Comparison of ENCODE assay signal across 6 cellular contexts in genomic region chr19:35775046-35775297, GRCh38. TPM values are rescaled to one million over a fixed set of nuclear protein-coding genes. Genes with fewer than 3 reads are reported as not detected.
A peak's percentile ranks its signal among the peaks of the same experiment; 100 is the strongest.
DNase-seq lines count a peak whose midpoint lies in the region; ATAC-seq, FAIRE-seq and TF ChIP-seq lines count a peak whose summit lies in the region.

No MANE protein-coding gene starts in this region.

- H3K4me1 Mint-ChIP-seq in nephron, result peaks cover 27% of the 10 kb centered on the region

- no peaks in the 10 kb centered on the region for H3K79me2 ChIP-seq in GM12878 (ENCODE audit: control insufficient read depth, insufficient read depth, low read length)

- no peaks in the 10 kb centered on the region for H3K4me1 ChIP-seq in GM12878 (ENCODE audit: control insufficient read depth, insufficient read depth, low read length)

- H3K27me3 Mint-ChIP-seq in nephron (ENCODE audit: low read depth), result no peaks in the 10 kb centered on the region

- no peak overlapping the region for H3K27ac ChIP-seq in GM12878 (ENCODE audit: control insufficient read depth, insufficient read depth)

- in situ Hi-C loops in GM12878 (cut with MboI), result no loop called here

- SMC1A ChIA-PET in GM12878 (lab: Charles Lee; ENCODE audit: uncharacterized antibody, unreplicated experiment), result no interaction called here

- no peak for TF ChIP-seq CTCF in GM12878 (IDR thresholded peaks at IDR 0.05 in 2 of 3, conservative IDR thresholded peaks at IDR 0.05 in 1 of 3; ENCODE audit: control insufficient read depth in 2 of 3, extremely low read depth in 1 of 3, insufficient read depth in 1 of 3, low read depth in 3 of 3, low read length in 3 of 3)
- no peak for TF ChIP-seq CTCF in nephron (IDR thresholded peaks at IDR 0.05; ENCODE audit: unreplicated experiment in 3 of 3)

- peak overlapping the region; percentile 86 for H3K4me2 ChIP-seq in GM12878 (ENCODE audit: control insufficient read depth, insufficient read depth)

- intact Hi-C loops in GM12878 (cut with micrococcal nuclease; ENCODE audit: unreplicated experiment), result no loop called here

- ATAC-seq in GM21619 (IDR thresholded peaks at IDR 0.05; ENCODE audit: unreplicated experiment) (peak; percentile 11), GM12878 (no peak)

- no peak for FAIRE-seq in GM12878 (lab: Jason Lieb, UNC)

- 51% methylated on average over 9 of the region's 9 CpGs for WGBS in GM12878 (ENCODE audit: insufficient coverage, insufficient replicate concordance, low lambda C conversion rate, missing lambda C conversion rate)

- no peaks in the 10 kb centered on the region for H4K20me1 ChIP-seq in GM12878 (ENCODE audit: control insufficient read depth, insufficient read depth)

- BruUV-seq in GM12878 (replicated peaks; lab: Mats Ljungman, UMichigan), result no TSS peak

- TF ChIP-seq EP300 in GM12878 (IDR thresholded peaks at IDR 0.05; ENCODE audit: borderline replicate concordance in 1 of 2, control insufficient read depth in 1 of 2, low read depth in 2 of 2, low read length in 2 of 2), result no peak

- no peak for TF ChIP-seq RAD21 in GM12878 (IDR thresholded peaks at IDR 0.05; ENCODE audit: insufficient read depth, low read depth, low read length)

- no peak overlapping the region for H3K9ac ChIP-seq in GM12878 (ENCODE audit: control insufficient read depth, insufficient read depth, low read length)

- CTCF ChIA-PET in GM12878 (lab: Yijun Ruan, JAX), result no interaction called here

- H3K27me3 ChIP-seq in GM12878 (replicated peaks in 1 of 2; ENCODE audit: control insufficient read depth in 2 of 2, insufficient read depth in 2 of 2, low read length in 1 of 2), result no peaks in the 10 kb centered on the region

- H3K4me3 Mint-ChIP-seq in nephron, result peak overlapping the region; percentile 89 to 94 (median 92)

- H3K4me3 ChIP-seq in GM12878, result no peak overlapping the region

- peak overlapping the region; percentile 59 for H2AFZ ChIP-seq in GM12878 (ENCODE audit: control insufficient read depth, low read depth, low read length)

- POLR2A ChIA-PET in GM12878 (lab: Charles Lee), result no interaction called here

- H3K36me3 ChIP-seq in GM12878 (ENCODE audit: control insufficient read depth in 2 of 2, insufficient read depth in 2 of 2, low read length in 1 of 2), result no peaks in the 10 kb centered on the region; a peak in 1 of 4 replicates

- H3K36me3 Mint-ChIP-seq in nephron (ENCODE audit: low read depth), result peaks cover 12% of the 10 kb centered on the region

- RAD21 ChIA-PET in GM12878 (lab: Charles Lee; ENCODE audit: unreplicated experiment), result no interaction called here

- no peaks in the 10 kb centered on the region for H3K9me3 Mint-ChIP-seq in nephron

- H3K9me3 ChIP-seq in GM12878 (replicated peaks; ENCODE audit: control insufficient read depth, insufficient read depth, low read length), result no peaks in the 10 kb centered on the region

- TF ChIP-seq POLR2A in GM12878 (IDR thresholded peaks at IDR 0.05; ENCODE audit: low read depth, low read length), result no peak
- no peak for TF ChIP-seq POLR2A in erythroblast (IDR thresholded peaks at IDR 0.05; ENCODE audit: low read length)

- H3K27ac Mint-ChIP-seq in nephron, result no peak overlapping the region

- DNase-seq in GM12878 (ENCODE audit: low read depth, low spot score) (no peak), erythroblast (lab: John Stamatoyannopoulos, UW) (no peak), amniotic stem cell (lab: John Stamatoyannopoulos, UW) (no peak), NCI-H1436 treated with DMSO at 0.1 percent for 48 hours (lab: John Stamatoyannopoulos, UW) (no peak)

RNA-seq across cellular contexts. Expression of gene ARHGAP33, which starts 0.4 kb away (rescaled TPM):
- total RNA-seq in GM12878 (2013; cell fraction: nucleolus; rRNA removed), result 37.1 and 46.1 TPM in 2 replicates
- total RNA-seq in GM12878 (2014; rRNA removed) (2.1 and 2.9 TPM in 2 replicates), GM12878 (2014; rRNA removed; fragmentation: Illumina TruSeq; extraction: Trizol) (0.55 and 0.76 TPM in 2 replicates), GM12878 (2021) (19.3 and 22.3 TPM in 2 replicates)
- 35.3 TPM for polyA plus RNA-seq in GM12878 (2011; ENCODE audit: low read depth)
- polyA plus RNA-seq in GM12878 (2011; rRNA removed) (1.2 and 1.8 TPM in 2 replicates), GM12878 (2014; fragmentation: Illumina TruSeq; extraction: Trizol) (1.3 and 3.2 TPM in 2 replicates), GM12878 (2014; fragmentation: Nextera tagmentation; extraction: Ambion mirVana) (under 1 TPM in 1 of 2 experiments, not detected in 1; 0.05 TPM), GM12878 (2014; rRNA removed) (20.0 and 22.9 TPM in 2 replicates), GM12878 (2016; fragmentation: Nextera tagmentation; extraction: Ambion mirVana) (1 to 10 TPM; 2.3 to 2.6 TPM)
- 2.7 and 3.1 TPM in 2 replicates for polyA plus RNA-seq in GM12878 (2011; cell fraction: cytosol; rRNA removed)
- 137 and 211 TPM in 2 replicates for polyA plus RNA-seq in GM12878 (2011; cell fraction: nucleus; rRNA removed)
- polyA plus RNA-seq in GM12878 (2012), result 22.5 and 43.9 TPM in 2 replicates
- polyA minus RNA-seq in GM12878 (2011; rRNA and poly(A)+ RNA removed), result 2.7 and 11.0 TPM in 2 replicates
- 1.2 and 3.4 TPM in 2 replicates for polyA minus RNA-seq in GM12878 (2011; cell fraction: cytosol; rRNA and poly(A)+ RNA removed)
- 17.7 and 29.2 TPM in 2 replicates for polyA minus RNA-seq in GM12878 (2011; cell fraction: nucleus; rRNA and poly(A)+ RNA removed)

RNA-seq across cellular contexts. Expression of gene PROSER3, which starts 17.0 kb away (rescaled TPM):
- 34.1 and 36.3 TPM in 2 replicates for total RNA-seq in GM12878 (2013; cell fraction: nucleolus; rRNA removed)
- total RNA-seq in GM12878 (2014; rRNA removed) (3.7 and 5.9 TPM in 2 replicates), GM12878 (2014; rRNA removed; fragmentation: Illumina TruSeq; extraction: Trizol) (4.8 and 5.2 TPM in 2 replicates), GM12878 (2021) (24.0 and 25.1 TPM in 2 replicates)
- polyA plus RNA-seq in GM12878 (2011; ENCODE audit: low read depth), result 9.9 TPM
- polyA plus RNA-seq in GM12878 (2011; rRNA removed) (4.1 and 5.3 TPM in 2 replicates), GM12878 (2014; fragmentation: Illumina TruSeq; extraction: Trizol) (12.3 and 17.2 TPM in 2 replicates), GM12878 (2014; fragmentation: Nextera tagmentation; extraction: Ambion mirVana) (under 1 TPM; 0.85 to 0.86 TPM), GM12878 (2014; rRNA removed) (14.0 and 15.6 TPM in 2 replicates), GM12878 (2016; fragmentation: Nextera tagmentation; extraction: Ambion mirVana) (10 to 100 TPM; 14.2 to 14.6 TPM)
- polyA plus RNA-seq in GM12878 (2011; cell fraction: cytosol; rRNA removed), result 7.9 and 10.1 TPM in 2 replicates
- polyA plus RNA-seq in GM12878 (2011; cell fraction: nucleus; rRNA removed), result 28.4 and 37.4 TPM in 2 replicates
- 12.3 and 13.0 TPM in 2 replicates for polyA plus RNA-seq in GM12878 (2012)
- 8.9 and 19.5 TPM in 2 replicates for polyA minus RNA-seq in GM12878 (2011; rRNA and poly(A)+ RNA removed)
- polyA minus RNA-seq in GM12878 (2011; cell fraction: cytosol; rRNA and poly(A)+ RNA removed), result 10.7 and 13.3 TPM in 2 replicates
- 9.4 and 15.2 TPM in 2 replicates for polyA minus RNA-seq in GM12878 (2011; cell fraction: nucleus; rRNA and poly(A)+ RNA removed)

RNA-seq across cellular contexts. Expression of gene HSPB6, which starts 18.1 kb away (rescaled TPM):
- total RNA-seq in GM12878 (2013; cell fraction: nucleolus; rRNA removed), result 0.52 TPM in 1 of 2 replicates, not detected in the other
- not detected in 2 replicates for total RNA-seq in GM12878 (2014; rRNA removed)
- not detected in 2 replicates for total RNA-seq in GM12878 (2014; rRNA removed; fragmentation: Illumina TruSeq; extraction: Trizol)
- total RNA-seq in GM12878 (2021), result 0.51 and 1.6 TPM in 2 replicates
- not detected for polyA plus RNA-seq in GM12878 (2011; ENCODE audit: low read depth)
- 0.12 and 0.20 TPM in 2 replicates for polyA plus RNA-seq in GM12878 (2011; rRNA removed)
- polyA plus RNA-seq in GM12878 (2011; cell fraction: cytosol; rRNA removed), result 0.15 and 0.28 TPM in 2 replicates
- polyA plus RNA-seq in GM12878 (2011; cell fraction: nucleus; rRNA removed), result 0.60 and 1.5 TPM in 2 replicates
- polyA plus RNA-seq in GM12878 (2012), result 0.10 and 0.20 TPM in 2 replicates
- 0.13 and 0.16 TPM in 2 replicates for polyA plus RNA-seq in GM12878 (2014; fragmentation: Illumina TruSeq; extraction: Trizol)
- not detected for polyA plus RNA-seq in GM12878 (2014; fragmentation: Nextera tagmentation; extraction: Ambion mirVana)
- polyA plus RNA-seq in GM12878 (2014; rRNA removed), result 0.09 TPM in 1 of 2 replicates, not detected in the other
- polyA plus RNA-seq in GM12878 (2016; fragmentation: Nextera tagmentation; extraction: Ambion mirVana), result under 1 TPM; 0.52 TPM
- not detected in 2 replicates for polyA minus RNA-seq in GM12878 (2011; rRNA and poly(A)+ RNA removed)
- 0.80 TPM in 1 of 2 replicates, not detected in the other for polyA minus RNA-seq in GM12878 (2011; cell fraction: cytosol; rRNA and poly(A)+ RNA removed)
- 0.36 and 0.77 TPM in 2 replicates for polyA minus RNA-seq in GM12878 (2011; cell fraction: nucleus; rRNA and poly(A)+ RNA removed)

RNA-seq across cellular contexts. Expression of gene LIN37, which starts 26.6 kb away (rescaled TPM):
- 7.8 and 11.3 TPM in 2 replicates for total RNA-seq in GM12878 (2013; cell fraction: nucleolus; rRNA removed)
- total RNA-seq in GM12878 (2014; rRNA removed) (6.0 and 6.9 TPM in 2 replicates), GM12878 (2014; rRNA removed; fragmentation: Illumina TruSeq; extraction: Trizol) (7.4 and 10.9 TPM in 2 replicates), GM12878 (2021) (6.8 and 7.4 TPM in 2 replicates)
- polyA plus RNA-seq in GM12878 (2011; ENCODE audit: low read depth), result 4.2 TPM
- polyA plus RNA-seq in GM12878 (2011; rRNA removed) (4.0 and 5.1 TPM in 2 replicates), GM12878 (2014; fragmentation: Illumina TruSeq; extraction: Trizol) (2.8 and 8.2 TPM in 2 replicates), GM12878 (2014; fragmentation: Nextera tagmentation; extraction: Ambion mirVana) (1 to 10 TPM in 1 of 2 experiments, under 1 TPM in 1; 0.69 to 3.3 TPM), GM12878 (2014; rRNA removed) (7.7 and 11.2 TPM in 2 replicates), GM12878 (2016; fragmentation: Nextera tagmentation; extraction: Ambion mirVana) (10 to 100 TPM; 10.1 to 11.9 TPM)
- 8.5 and 11.6 TPM in 2 replicates for polyA plus RNA-seq in GM12878 (2011; cell fraction: cytosol; rRNA removed)
- 25.4 and 28.5 TPM in 2 replicates for polyA plus RNA-seq in GM12878 (2011; cell fraction: nucleus; rRNA removed)
- polyA plus RNA-seq in GM12878 (2012), result 11.8 and 13.9 TPM in 2 replicates
- polyA minus RNA-seq in GM12878 (2011; rRNA and poly(A)+ RNA removed), result 6.6 and 7.2 TPM in 2 replicates
- 10.7 and 14.1 TPM in 2 replicates for polyA minus RNA-seq in GM12878 (2011; cell fraction: cytosol; rRNA and poly(A)+ RNA removed)
- polyA minus RNA-seq in GM12878 (2011; cell fraction: nucleus; rRNA and poly(A)+ RNA removed), result 7.6 and 9.2 TPM in 2 replicates

RNA-seq across cellular contexts. Expression of gene PSENEN, which starts 29.5 kb away (rescaled TPM):
- total RNA-seq in GM12878 (2013; cell fraction: nucleolus; rRNA removed), result 2.8 and 4.2 TPM in 2 replicates
- total RNA-seq in GM12878 (2014; rRNA removed) (37.8 and 39.4 TPM in 2 replicates), GM12878 (2014; rRNA removed; fragmentation: Illumina TruSeq; extraction: Trizol) (34.3 and 34.7 TPM in 2 replicates), GM12878 (2021) (35.6 and 42.9 TPM in 2 replicates)
- polyA plus RNA-seq in GM12878 (2011; ENCODE audit: low read depth), result 6.0 TPM
- polyA plus RNA-seq in GM12878 (2011; rRNA removed) (10.5 and 14.4 TPM in 2 replicates), GM12878 (2014; fragmentation: Illumina TruSeq; extraction: Trizol) (29.9 and 35.1 TPM in 2 replicates), GM12878 (2014; fragmentation: Nextera tagmentation; extraction: Ambion mirVana) (100 to 1,000 TPM; 143 to 178 TPM), GM12878 (2014; rRNA removed) (32.3 and 44.0 TPM in 2 replicates), GM12878 (2016; fragmentation: Nextera tagmentation; extraction: Ambion mirVana) (10 to 100 TPM; 62.6 to 66.7 TPM)
- 23.6 and 28.8 TPM in 2 replicates for polyA plus RNA-seq in GM12878 (2011; cell fraction: cytosol; rRNA removed)
- polyA plus RNA-seq in GM12878 (2011; cell fraction: nucleus; rRNA removed), result 14.0 and 17.6 TPM in 2 replicates
- 35.0 and 36.0 TPM in 2 replicates for polyA plus RNA-seq in GM12878 (2012)
- 9.1 and 21.3 TPM in 2 replicates for polyA minus RNA-seq in GM12878 (2011; rRNA and poly(A)+ RNA removed)
- 4.5 and 4.8 TPM in 2 replicates for polyA minus RNA-seq in GM12878 (2011; cell fraction: cytosol; rRNA and poly(A)+ RNA removed)
- 3.5 and 3.9 TPM in 2 replicates for polyA minus RNA-seq in GM12878 (2011; cell fraction: nucleus; rRNA and poly(A)+ RNA removed)
